ENCODE assay signal across 18 cellular contexts in genomic region chr7:139791316-139791715, GRCh38.
"Had no signal": no experiment of that assay in that cellular context is flagged by ENCODE, and none has a peak within 500 bp of the region (broad histone marks: within the 10 kb centered on the region; RNA-seq: fewer than 3 reads in every experiment).

No MANE protein-coding gene starts in this region.

- DNase-seq: colonic mucosa; dermis blood vessel endothelial cell; esophagus squamous epithelium; foreskin fibroblast; kidney glomerular epithelial cell; mammary epithelial cell; naive thymus-derived CD8-positive, alpha-beta T cell; spleen; stimulated activated CD4-positive, alpha-beta T cell treated with anti-CD3 and anti-CD28 coated beads, Interleukin-15, amount 100 ng/mL, for 24 hours; stimulated activated CD4-positive, alpha-beta T cell treated with anti-CD3 and anti-CD28 coated beads, Interleukin-1b, Interleukin-23, amount 100 ng/mL, for 48 hours; stimulated activated CD4-positive, alpha-beta T cell treated with anti-CD3 and anti-CD28 coated beads, Interleukin-4, amount 100 ng/mL, for 4 hours; stimulated activated naive CD4-positive, alpha-beta T cell; stomach; substantia nigra; transverse colon had no signal

- H3K27me3 ChIP-seq: colonic mucosa, esophagus squamous epithelium, spleen, stomach, transverse colon had no signal

- H3K27ac ChIP-seq: colonic mucosa, esophagus squamous epithelium, neutrophil, spleen, stomach, thoracic aorta, transverse colon had no signal

- H3K4me3 ChIP-seq: colonic mucosa, esophagus squamous epithelium, spleen, stomach, thoracic aorta, transverse colon had no signal

- H3K4me1 ChIP-seq: colonic mucosa, spleen, stomach, transverse colon had no signal

- H3K9me3 ChIP-seq: colonic mucosa, esophagus squamous epithelium, neutrophil, spleen, stomach, thoracic aorta, transverse colon had no signal

- ATAC-seq: naive thymus-derived CD8-positive, alpha-beta T cell; sciatic nerve had no signal

- H3K36me3 ChIP-seq: colonic mucosa, neutrophil, spleen, stomach, thoracic aorta, transverse colon had no signal
